Comparison of ENCODE assay signal across 1 cellular context in genomic region chr16:71461686-71462648, GRCh38.
TF ChIP-seq lines count a peak whose summit lies in the region.

ZNF23 (minus strand) TSS chr16:71462247; CDS start chr16:71456796, 5,451 bp downstream.

TF ChIP-seq in HepG2, 621 proteins besides CTCF, POLR2A, EP300 and RAD21 (continued from another document and continues in another):
- TF ChIP-seq HHEX (CRISPR knock-in tag; IDR thresholded peaks at IDR 0.05) (no peak), CENPX (CRISPR knock-in tag; IDR thresholded peaks at IDR 0.05) (no peak), ATF7-NPFF (CRISPR knock-in tag; IDR thresholded peaks at IDR 0.05; ENCODE audit: low read depth) (peak; percentile 88), ZNF558 (CRISPR knock-in tag; IDR thresholded peaks at IDR 0.05; ENCODE audit: borderline replicate concordance) (peak; percentile 90; the same call in 1 of the 2 replicates), HOXA9 (CRISPR knock-in tag; IDR thresholded peaks at IDR 0.05; ENCODE audit: borderline replicate concordance) (no peak), TEF (CRISPR knock-in tag; IDR thresholded peaks at IDR 0.05) (peak; percentile 55; the same call in 1 of the 2 replicates), ZSCAN30 (CRISPR knock-in tag; IDR thresholded peaks at IDR 0.05) (no peak), NCOA5 (CRISPR knock-in tag; IDR thresholded peaks at IDR 0.05) (no peak), TSC22D2 (CRISPR knock-in tag; IDR thresholded peaks at IDR 0.05; ENCODE audit: borderline replicate concordance) (peak; percentile 95; the same call in 1 of the 2 replicates), SETDB1 (CRISPR knock-in tag; IDR thresholded peaks at IDR 0.05; ENCODE audit: borderline replicate concordance) (no peak), ZNF180 (CRISPR knock-in tag; IDR thresholded peaks at IDR 0.05; ENCODE audit: borderline replicate concordance, low read depth) (no peak), IRF2 (CRISPR knock-in tag; IDR thresholded peaks at IDR 0.05) (peak; percentile 99), ZNF451 (CRISPR knock-in tag; IDR thresholded peaks at IDR 0.05) (peak; percentile 65; the same call in 1 of the 2 replicates), ATRX (CRISPR knock-in tag; IDR thresholded peaks at IDR 0.05; ENCODE audit: borderline replicate concordance) (no peak), ZNF616 (CRISPR knock-in tag; IDR thresholded peaks at IDR 0.05; ENCODE audit: low read depth) (0 out of 2 replicates have a peak, but pooled peaks have one; percentile 29), ZBTB14 (CRISPR knock-in tag; IDR thresholded peaks at IDR 0.05) (peak; percentile 6; the same call in 1 of the 2 replicates), HMGA1 (CRISPR knock-in tag; conservative IDR thresholded peaks at IDR 0.05) (no peak), ZNF644 (CRISPR knock-in tag; IDR thresholded peaks at IDR 0.05; ENCODE audit: low read depth) (peak; percentile 25; the same call in 1 of the 2 replicates), ZFP62 (CRISPR knock-in tag; IDR thresholded peaks at IDR 0.05) (no peak; the same call in 1 of the 2 replicates), ATAD3A (CRISPR knock-in tag; IDR thresholded peaks at IDR 0.05) (0 out of 2 replicates have a peak, but pooled peaks have one; percentile 43), ZNF292 (CRISPR knock-in tag; IDR thresholded peaks at IDR 0.05; ENCODE audit: borderline replicate concordance, low read depth) (peak; percentile 93; the same call in 1 of the 2 replicates), FOXA1 (IDR thresholded peaks at IDR 0.05) (no peak), FOXA1 (CRISPR knock-in tag; IDR thresholded peaks at IDR 0.05) (peak; percentile 29; the same call in 1 of the 2 replicates), ZNF260 (CRISPR knock-in tag; IDR thresholded peaks at IDR 0.05; ENCODE audit: borderline replicate concordance, low read depth) (0 out of 2 replicates have a peak, but pooled peaks have one; percentile 56), ZNF670 (CRISPR knock-in tag; IDR thresholded peaks at IDR 0.05; ENCODE audit: borderline replicate concordance) (peak; percentile 93; the same call in 1 of the 2 replicates), ZFAT (CRISPR knock-in tag; conservative IDR thresholded peaks at IDR 0.05) (no peak), SCMH1 (CRISPR knock-in tag; IDR thresholded peaks at IDR 0.05; ENCODE audit: borderline replicate concordance) (no peak), ASH2L (IDR thresholded peaks at IDR 0.05; ENCODE audit: insufficient read length, low read depth, low read length) (peak; percentile 97), GTF3A (CRISPR knock-in tag; conservative IDR thresholded peaks at IDR 0.05) (no peak), TRIM24 (CRISPR knock-in tag; IDR thresholded peaks at IDR 0.05) (no peak), ZNF780A (CRISPR knock-in tag; IDR thresholded peaks at IDR 0.05) (peak; percentile 41; the same call in 1 of the 2 replicates), CBFB (CRISPR knock-in tag; IDR thresholded peaks at IDR 0.05) (peak; percentile 97), ZNF614 (CRISPR knock-in tag; IDR thresholded peaks at IDR 0.05; ENCODE audit: borderline replicate concordance) (peak; percentile 93; the same call in 1 of the 2 replicates), TIGD3 (CRISPR knock-in tag; IDR thresholded peaks at IDR 0.05; ENCODE audit: borderline replicate concordance) (peak; percentile 80; the same call in 1 of the 2 replicates), FOSL1 (CRISPR knock-in tag; IDR thresholded peaks at IDR 0.05; ENCODE audit: borderline replicate concordance) (no peak), ZSCAN5A (CRISPR knock-in tag; IDR thresholded peaks at IDR 0.05; ENCODE audit: borderline replicate concordance) (no peak), ZNF225 (CRISPR knock-in tag; IDR thresholded peaks at IDR 0.05) (peak; percentile 61), NRL (CRISPR knock-in tag; IDR thresholded peaks at IDR 0.05; ENCODE audit: borderline replicate concordance) (peak; percentile 99), ZNF615 (CRISPR knock-in tag; IDR thresholded peaks at IDR 0.05; ENCODE audit: borderline replicate concordance) (no peak), ZSCAN21 (CRISPR knock-in tag; IDR thresholded peaks at IDR 0.05; ENCODE audit: borderline replicate concordance) (peak; percentile 75), ISL2 (CRISPR knock-in tag; IDR thresholded peaks at IDR 0.05) (peak; percentile 86), ZNF777 (CRISPR knock-in tag; IDR thresholded peaks at IDR 0.05) (peak; percentile 47)
- TF ChIP-seq, protein P1, sequence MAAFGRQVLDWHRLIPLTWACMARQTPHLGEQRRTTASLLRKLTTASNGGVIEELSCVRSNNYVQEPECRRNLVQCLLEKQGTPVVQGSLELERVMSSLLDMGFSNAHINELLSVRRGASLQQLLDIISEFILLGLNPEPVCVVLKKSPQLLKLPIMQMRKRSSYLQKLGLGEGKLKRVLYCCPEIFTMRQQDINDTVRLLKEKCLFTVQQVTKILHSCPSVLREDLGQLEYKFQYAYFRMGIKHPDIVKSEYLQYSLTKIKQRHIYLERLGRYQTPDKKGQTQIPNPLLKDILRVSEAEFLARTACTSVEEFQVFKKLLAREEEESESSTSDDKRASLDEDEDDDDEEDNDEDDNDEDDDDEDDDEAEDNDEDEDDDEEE (CRISPR knock-in tag; IDR thresholded peaks at IDR 0.05): 0 out of 2 replicates have a peak, but pooled peaks have one; percentile 41
- TF ChIP-seq, protein P2, sequence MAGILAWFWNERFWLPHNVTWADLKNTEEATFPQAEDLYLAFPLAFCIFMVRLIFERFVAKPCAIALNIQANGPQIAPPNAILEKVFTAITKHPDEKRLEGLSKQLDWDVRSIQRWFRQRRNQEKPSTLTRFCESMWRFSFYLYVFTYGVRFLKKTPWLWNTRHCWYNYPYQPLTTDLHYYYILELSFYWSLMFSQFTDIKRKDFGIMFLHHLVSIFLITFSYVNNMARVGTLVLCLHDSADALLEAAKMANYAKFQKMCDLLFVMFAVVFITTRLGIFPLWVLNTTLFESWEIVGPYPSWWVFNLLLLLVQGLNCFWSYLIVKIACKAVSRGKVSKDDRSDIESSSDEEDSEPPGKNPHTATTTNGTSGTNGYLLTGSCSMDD (CRISPR knock-in tag; IDR thresholded peaks at IDR 0.05): no peak; the same call in 1 of the 2 replicates
- TF ChIP-seq, protein P3, sequence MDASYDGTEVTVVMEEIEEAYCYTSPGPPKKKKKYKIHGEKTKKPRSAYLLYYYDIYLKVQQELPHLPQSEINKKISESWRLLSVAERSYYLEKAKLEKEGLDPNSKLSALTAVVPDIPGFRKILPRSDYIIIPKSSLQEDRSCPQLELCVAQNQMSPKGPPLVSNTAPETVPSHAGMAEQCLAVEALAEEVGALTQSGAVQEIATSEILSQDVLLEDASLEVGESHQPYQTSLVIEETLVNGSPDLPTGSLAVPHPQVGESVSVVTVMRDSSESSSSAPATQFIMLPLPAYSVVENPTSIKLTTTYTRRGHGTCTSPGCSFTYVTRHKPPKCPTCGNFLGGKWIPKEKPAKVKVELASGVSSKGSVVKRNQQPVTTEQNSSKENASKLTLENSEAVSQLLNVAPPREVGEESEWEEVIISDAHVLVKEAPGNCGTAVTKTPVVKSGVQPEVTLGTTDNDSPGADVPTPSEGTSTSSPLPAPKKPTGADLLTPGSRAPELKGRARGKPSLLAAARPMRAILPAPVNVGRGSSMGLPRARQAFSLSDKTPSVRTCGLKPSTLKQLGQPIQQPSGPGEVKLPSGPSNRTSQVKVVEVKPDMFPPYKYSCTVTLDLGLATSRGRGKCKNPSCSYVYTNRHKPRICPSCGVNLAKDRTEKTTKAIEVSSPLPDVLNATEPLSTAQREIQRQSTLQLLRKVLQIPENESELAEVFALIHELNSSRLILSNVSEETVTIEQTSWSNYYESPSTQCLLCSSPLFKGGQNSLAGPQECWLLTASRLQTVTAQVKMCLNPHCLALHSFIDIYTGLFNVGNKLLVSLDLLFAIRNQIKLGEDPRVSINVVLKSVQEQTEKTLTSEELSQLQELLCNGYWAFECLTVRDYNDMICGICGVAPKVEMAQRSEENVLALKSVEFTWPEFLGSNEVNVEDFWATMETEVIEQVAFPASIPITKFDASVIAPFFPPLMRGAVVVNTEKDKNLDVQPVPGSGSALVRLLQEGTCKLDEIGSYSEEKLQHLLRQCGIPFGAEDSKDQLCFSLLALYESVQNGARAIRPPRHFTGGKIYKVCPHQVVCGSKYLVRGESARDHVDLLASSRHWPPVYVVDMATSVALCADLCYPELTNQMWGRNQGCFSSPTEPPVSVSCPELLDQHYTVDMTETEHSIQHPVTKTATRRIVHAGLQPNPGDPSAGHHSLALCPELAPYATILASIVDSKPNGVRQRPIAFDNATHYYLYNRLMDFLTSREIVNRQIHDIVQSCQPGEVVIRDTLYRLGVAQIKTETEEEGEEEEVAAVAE (CRISPR knock-in tag; IDR thresholded peaks at IDR 0.05; ENCODE audit: borderline replicate concordance): peak; percentile 89
- TF ChIP-seq, protein P4, sequence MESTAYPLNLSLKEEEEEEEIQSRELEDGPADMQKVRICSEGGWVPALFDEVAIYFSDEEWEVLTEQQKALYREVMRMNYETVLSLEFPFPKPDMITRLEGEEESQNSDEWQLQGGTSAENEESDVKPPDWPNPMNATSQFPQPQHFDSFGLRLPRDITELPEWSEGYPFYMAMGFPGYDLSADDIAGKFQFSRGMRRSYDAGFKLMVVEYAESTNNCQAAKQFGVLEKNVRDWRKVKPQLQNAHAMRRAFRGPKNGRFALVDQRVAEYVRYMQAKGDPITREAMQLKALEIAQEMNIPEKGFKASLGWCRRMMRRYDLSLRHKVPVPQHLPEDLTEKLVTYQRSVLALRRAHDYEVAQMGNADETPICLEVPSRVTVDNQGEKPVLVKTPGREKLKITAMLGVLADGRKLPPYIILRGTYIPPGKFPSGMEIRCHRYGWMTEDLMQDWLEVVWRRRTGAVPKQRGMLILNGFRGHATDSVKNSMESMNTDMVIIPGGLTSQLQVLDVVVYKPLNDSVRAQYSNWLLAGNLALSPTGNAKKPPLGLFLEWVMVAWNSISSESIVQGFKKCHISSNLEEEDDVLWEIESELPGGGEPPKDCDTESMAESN (CRISPR knock-in tag; conservative IDR thresholded peaks at IDR 0.05): peak; percentile 98
- TF ChIP-seq, protein P5, sequence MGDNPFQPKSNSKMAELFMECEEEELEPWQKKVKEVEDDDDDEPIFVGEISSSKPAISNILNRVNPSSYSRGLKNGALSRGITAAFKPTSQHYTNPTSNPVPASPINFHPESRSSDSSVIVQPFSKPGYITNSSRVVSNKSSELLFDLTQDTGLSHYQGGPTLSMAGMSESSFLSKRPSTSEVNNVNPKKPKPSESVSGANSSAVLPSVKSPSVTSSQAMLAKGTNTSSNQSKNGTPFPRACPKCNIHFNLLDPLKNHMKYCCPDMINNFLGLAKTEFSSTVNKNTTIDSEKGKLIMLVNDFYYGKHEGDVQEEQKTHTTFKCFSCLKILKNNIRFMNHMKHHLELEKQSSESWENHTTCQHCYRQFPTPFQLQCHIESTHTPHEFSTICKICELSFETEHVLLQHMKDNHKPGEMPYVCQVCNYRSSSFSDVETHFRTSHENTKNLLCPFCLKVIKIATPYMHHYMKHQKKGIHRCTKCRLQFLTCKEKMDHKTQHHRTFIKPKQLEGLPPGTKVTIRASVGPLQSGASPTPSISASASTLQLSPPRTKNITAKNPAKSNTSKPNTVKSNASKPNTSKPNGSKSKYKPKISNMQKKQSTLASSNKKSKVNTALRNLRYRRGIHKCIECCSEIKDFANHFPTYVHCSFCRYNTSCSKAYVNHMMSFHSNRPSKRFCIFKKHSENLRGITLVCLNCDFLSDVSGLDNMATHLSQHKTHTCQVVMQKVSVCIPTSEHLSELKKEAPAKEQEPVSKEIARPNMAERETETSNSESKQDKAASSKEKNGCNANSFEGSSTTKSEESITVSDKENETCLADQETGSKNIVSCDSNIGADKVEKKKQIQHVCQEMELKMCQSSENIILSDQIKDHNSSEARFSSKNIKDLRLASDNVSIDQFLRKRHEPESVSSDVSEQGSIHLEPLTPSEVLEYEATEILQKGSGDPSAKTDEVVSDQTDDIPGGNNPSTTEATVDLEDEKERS (CRISPR knock-in tag; IDR thresholded peaks at IDR 0.05): peak; percentile 90
